In genomic region chr10:126969310-126969709, GRCh38 we compare ENCODE assay signal across 1 cellular context.
TF ChIP-seq lines count a peak whose summit lies in the region.

No MANE protein-coding gene starts in this region.

TF ChIP-seq in H1, 55 proteins besides CTCF, POLR2A, EP300 and RAD21:
- no peak for TF ChIP-seq USF2 (IDR thresholded peaks at IDR 0.05; ENCODE audit: low read length)
- TF ChIP-seq SP2 (IDR thresholded peaks at IDR 0.05; ENCODE audit: low read length) = no peak
- TF ChIP-seq RNF2 (IDR thresholded peaks at IDR 0.05; ENCODE audit: borderline replicate concordance, low read depth, low read length, missing control alignments, poor library complexity, severe bottlenecking) = no peak
- no peak for TF ChIP-seq TAF7 (optimal IDR thresholded peaks at IDR 0.05; ENCODE audit: borderline replicate concordance, low read depth, low read length)
- no peak for TF ChIP-seq KDM4A (IDR thresholded peaks at IDR 0.05; ENCODE audit: low read depth, low read length, severe bottlenecking)
- no peak for TF ChIP-seq SP1 (IDR thresholded peaks at IDR 0.05; ENCODE audit: low read depth, low read length)
- no peak for TF ChIP-seq TEAD4 (IDR thresholded peaks at IDR 0.05; ENCODE audit: low read depth, low read length)
- no peak for TF ChIP-seq CTBP2 (IDR thresholded peaks at IDR 0.05; ENCODE audit: borderline replicate concordance, insufficient read depth, insufficient read length, low read length)
- TF ChIP-seq JUND (IDR thresholded peaks at IDR 0.05; ENCODE audit: low read length) = no peak
- TF ChIP-seq HDAC6 (IDR thresholded peaks at IDR 0.05; ENCODE audit: low read depth, low read length) = no peak
